Comparison of ENCODE assay signal across 8 cellular contexts in the genomic region with DNA sequence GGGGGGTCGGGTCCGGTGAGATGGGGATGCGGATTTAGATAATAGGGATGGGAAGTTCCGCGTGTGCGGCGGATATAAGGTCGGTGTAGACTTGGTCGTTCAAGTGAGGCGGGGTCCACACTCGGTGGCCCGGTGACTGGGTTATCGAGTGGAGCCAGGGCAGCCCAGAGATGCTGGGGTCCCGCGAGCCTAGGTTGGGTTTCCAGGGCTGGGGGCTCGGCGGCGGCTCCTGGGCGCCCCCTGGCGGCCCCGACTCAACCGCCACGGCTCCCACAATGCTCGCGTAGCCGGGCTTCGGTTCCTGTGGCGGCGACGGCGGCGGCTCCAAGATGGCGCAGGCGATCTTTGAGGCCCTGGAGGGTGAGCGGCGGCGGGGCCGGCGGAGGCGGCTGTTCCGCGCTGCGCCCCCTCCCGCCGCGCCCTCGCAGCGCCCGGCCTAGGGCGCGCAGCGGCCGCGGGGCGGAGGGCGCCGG. TPM values are rescaled to one million over a fixed set of nuclear protein-coding genes. Genes with fewer than 3 reads are reported as not detected.
DNase-seq lines count a peak whose midpoint lies in the region; ATAC-seq and TF ChIP-seq lines count a peak whose summit lies in the region.

A gene (plus strand): TSS at position 304 of the 473 bp plus-strand sequence. CDS start 26 bp downstream, at position 330.

- H3K4me1 Mint-ChIP-seq in activated CD8-positive, alpha-beta memory T cell treated with anti-CD3 and anti-CD28 coated beads, Interleukin-2, amount 10 ng/mL, durations not matched to agents 7 days and 5 days = peaks cover 27% of the 10 kb centered on the region
- peaks cover 25 to 33% (median 31%) of the 10 kb centered on the region in 3 donors for H3K4me1 Mint-ChIP-seq in naive B cell

- CTCF ChIA-PET in activated CD8-positive, alpha-beta memory T cell treated with anti-CD3 and anti-CD28 coated beads, Interleukin-2, amount 10 ng/mL, durations not matched to agents 7 days and 5 days (lab: Charles Lee) = interaction anchor here (0.9 to 2.1 kb wide), 15 partner anchors 12 to 338 kb away, joined by 3 to 10 read pairs (median 4); a partner anchor contains a TSS

- H3K9me3 Mint-ChIP-seq in activated CD8-positive, alpha-beta memory T cell treated with anti-CD3 and anti-CD28 coated beads, Interleukin-2, amount 10 ng/mL, durations not matched to agents 7 days and 5 days (ENCODE audit: low read depth) = peaks cover 9% of the 10 kb centered on the region
- H3K9me3 Mint-ChIP-seq in naive B cell = peaks cover 2 to 13% (median 10%) of the 10 kb centered on the region in 7 donors

- DNase-seq in COR-L47 (lab: John Stamatoyannopoulos, UW) (peak; percentile 97), GM20000 (ENCODE audit: low spot score) (peak; percentile 91), HPDE6-E6E7 (ENCODE audit: extremely low spot score) (peak; percentile 91), epidermal melanocyte (ENCODE audit: insufficient read length, low spot score) (peak; percentile 20), naive B cell (peak; percentile 89)
- peak; percentile 80 for DNase-seq in NK-92 treated with Interleukin-12 subunit alpha and Interleukin-12 subunit beta, amount 100 ng/mL, for 24 hours (lab: John Stamatoyannopoulos, UW)
- DNase-seq in activated CD8-positive, alpha-beta memory T cell treated with anti-CD3 and anti-CD28 coated beads, Interleukin-2, amount 10 ng/mL, durations not matched to agents 7 days and 5 days = peak; percentile 90
- peak; percentile 78 to 82 for DNase-seq in stimulated activated CD8-positive, alpha-beta memory T cell treated with anti-CD3 and anti-CD28 coated beads, Interleukin-7, amount 100 ng/mL, for 48 hours (ENCODE audit: extremely low read depth in 1 of 2, low read depth in 1 of 2)

- no peaks in the 10 kb centered on the region for H3K27me3 Mint-ChIP-seq in activated CD8-positive, alpha-beta memory T cell treated with anti-CD3 and anti-CD28 coated beads, Interleukin-2, amount 10 ng/mL, durations not matched to agents 7 days and 5 days
- H3K27me3 Mint-ChIP-seq in naive B cell = no peaks in the 10 kb centered on the region

- H3K27ac Mint-ChIP-seq in activated CD8-positive, alpha-beta memory T cell treated with anti-CD3 and anti-CD28 coated beads, Interleukin-2, amount 10 ng/mL, durations not matched to agents 7 days and 5 days = peak within 1 kb of the TSS; percentile 93
- H3K27ac Mint-ChIP-seq in naive B cell = peak within 1 kb of the TSS; percentile 81 to 96 (median 95)

- peak within 1 kb of the TSS; percentile 85 for H3K4me3 Mint-ChIP-seq in activated CD8-positive, alpha-beta memory T cell treated with anti-CD3 and anti-CD28 coated beads, Interleukin-2, amount 10 ng/mL, durations not matched to agents 7 days and 5 days
- peak within 1 kb of the TSS; percentile 63 to 95 (median 90) for H3K4me3 Mint-ChIP-seq in naive B cell

- TF ChIP-seq CTCF in GM20000 (IDR thresholded peaks at IDR 0.05; ENCODE audit: extremely low read depth, missing control alignments) = peak; percentile 86

- H3K36me3 Mint-ChIP-seq in activated CD8-positive, alpha-beta memory T cell treated with anti-CD3 and anti-CD28 coated beads, Interleukin-2, amount 10 ng/mL, durations not matched to agents 7 days and 5 days = peaks cover 14% of the 10 kb centered on the region
- peaks cover 2 to 10% of the 10 kb centered on the region in 2 donors for H3K36me3 Mint-ChIP-seq in naive B cell

- ATAC-seq in activated CD8-positive, alpha-beta memory T cell treated with anti-CD3 and anti-CD28 coated beads, Interleukin-2, amount 10 ng/mL, durations not matched to agents 7 days and 5 days = peak; percentile 88
- peak; percentile 68 to 70 for ATAC-seq in naive B cell (ENCODE audit: low read depth in 2 of 2)

RNA-seq across cellular contexts. Expression of the gene that starts here (rescaled TPM):
- total RNA-seq in activated CD8-positive, alpha-beta memory T cell treated with anti-CD3 and anti-CD28 coated beads, Interleukin-2, amount 10 ng/mL, durations not matched to agents 7 days and 5 days = 1 to 10 TPM; 6.5 to 7.4 TPM
- 1 to 10 TPM; 1.1 to 4.5 (median 2.4) TPM for polyA plus RNA-seq in naive B cell (ENCODE audit: low read depth in 6 of 6)

Comparison
In these comparisons a context has a peak if more than half of its experiments do, and no peak if none do; other contexts are left out.
1. Peak in every context shown above with its lines: DNase-seq and ATAC-seq.
2. DNase-seq: peak in every context shown above with its lines; median percentile 97 in COR-L47; 91 in GM20000; 91 in HPDE6-E6E7; 90 in activated CD8-positive, alpha-beta memory T cell treated with anti-CD3 and anti-CD28 coated beads, Interleukin-2, amount 10 ng/mL, durations not matched to agents 7 days and 5 days; 89 in naive B cell; 80 in NK-92 treated with Interleukin-12 subunit alpha and Interleukin-12 subunit beta, amount 100 ng/mL, for 24 hours; 80 in stimulated activated CD8-positive, alpha-beta memory T cell treated with anti-CD3 and anti-CD28 coated beads, Interleukin-7, amount 100 ng/mL, for 48 hours; 20 in epidermal melanocyte.